In genomic region chr2:223852281-223852795, GRCh38 we compare ENCODE assay signal across 26 cellular contexts. TPM values are rescaled to one million over a fixed set of nuclear protein-coding genes. Genes with fewer than 3 reads are reported as not detected.
"Had no signal": no experiment of that assay in that cellular context is flagged by ENCODE, and none has a peak within 500 bp of the region (broad histone marks: within the 10 kb centered on the region; RNA-seq: fewer than 3 reads in every experiment).

No MANE protein-coding gene starts in this region.

- H3K9me3 ChIP-seq: adrenal gland, body of pancreas, breast epithelium, SJCRH30 had no signal

- DNase-seq: activated CD4-positive, alpha-beta T cell treated with anti-CD3 and anti-CD28 coated beads for 1 hour; activated CD4-positive, alpha-beta T cell treated with anti-CD3 and anti-CD28 coated beads for 48 hours; activated CD4-positive, CD25-positive, alpha-beta regulatory T cell; activated CD8-positive, alpha-beta memory T cell treated with anti-CD3 and anti-CD28 coated beads for 24 hours; activated CD8-positive, alpha-beta memory T cell treated with anti-CD3 and anti-CD28 coated beads, Interleukin-2, amount 50 U/mL, for 48 hours; activated gamma-delta T cell treated with Interleukin-2 at 50 U/mL for 16 hours; activated T-cell treated with anti-CD3 and anti-CD28 coated beads, Interleukin-2, amount 50 U/mL, for 1 hour; adrenal gland; body of pancreas; Karpas-422; KBM-7; NCI-H1105; NCI-H1417 treated with DMSO at 0.1 percent for 48 hours; NCI-H187 treated with DMSO at 0.1 percent for 48 hours; NCI-H2081; NCI-H226; NCI-H446 treated with DMSO at 0.1 percent for 48 hours; NCI-H524; NCI-H69; SHP77; SJCRH30; SW 1271; T-helper 9 cell; WERI-Rb-1 had no signal

- H3K27me3 ChIP-seq: adrenal gland, body of pancreas, breast epithelium, SJCRH30 had no signal

- H3K4me1 ChIP-seq: adrenal gland, body of pancreas, breast epithelium, SJCRH30 had no signal

- H3K27ac ChIP-seq: adrenal gland, body of pancreas, breast epithelium, SJCRH30, WERI-Rb-1 had no signal

- H3K36me3 ChIP-seq: adrenal gland, breast epithelium, SJCRH30, WERI-Rb-1 had no signal

- H3K4me3 ChIP-seq: adrenal gland, body of pancreas, breast epithelium, SJCRH30 had no signal

- ATAC-seq: body of pancreas, Panc1 had no signal

RNA-seq across cellular contexts. Expression of gene AP1S3, which starts 15.0 kb away (rescaled TPM):
- total RNA-seq: SJCRH30 had no signal
